15 cellular contexts compared by ENCODE assay signal in genomic region chr5:67020231-67020630, GRCh38.
"Had no signal": no experiment of that assay in that cellular context is flagged by ENCODE, and none has a peak within 500 bp of the region (broad histone marks: within the 10 kb centered on the region; RNA-seq: fewer than 3 reads in every experiment).

No MANE protein-coding gene starts in this region.

- H3K27me3 ChIP-seq: heart left ventricle, ovary, tibial artery, uterus had no signal

- ATAC-seq: left colon; naive thymus-derived CD4-positive, alpha-beta T cell; stimulated activated memory B cell treated with anti-CD40 and anti-IgM and Interleukin-4, amounts not matched to agents 10 μg/mL and 1 μg/mL and 100 μg/mL, for 72 hours had no signal

- H3K4me3 ChIP-seq: heart left ventricle, lung, ovary, tibial artery, uterus had no signal

- DNase-seq: activated CD4-positive, alpha-beta T cell treated with anti-CD3 and anti-CD28 coated beads, Interleukin-2, amount 10 ng/mL, durations not matched to agents 7 days and 5 days; activated CD8-positive, alpha-beta memory T cell treated with anti-CD3 and anti-CD28 coated beads, Interleukin-2, amount 50 U/mL, for 48 hours; activated naive CD4-positive, alpha-beta T cell; activated naive CD8-positive, alpha-beta T cell treated with anti-CD3 and anti-CD28 coated beads, Interleukin-2, amount 10 ng/mL, durations not matched to agents 7 days and 5 days; anterior cingulate cortex; foreskin melanocyte; heart left ventricle; left colon; naive thymus-derived CD4-positive, alpha-beta T cell; ovary; stimulated activated CD4-positive, alpha-beta T cell treated with anti-CD3 and anti-CD28 coated beads, Interleukin-2, amount 100 ng/mL, for 48 hours; tibial artery; uterus had no signal

- H3K27ac ChIP-seq: heart left ventricle, ovary, uterus had no signal

- H3K36me3 ChIP-seq: heart left ventricle, ovary, tibial artery, uterus had no signal

- H3K9me3 ChIP-seq: heart left ventricle, ovary, tibial artery, uterus had no signal
